ENCODE assay signal across 8 cellular contexts in the genomic region with DNA sequence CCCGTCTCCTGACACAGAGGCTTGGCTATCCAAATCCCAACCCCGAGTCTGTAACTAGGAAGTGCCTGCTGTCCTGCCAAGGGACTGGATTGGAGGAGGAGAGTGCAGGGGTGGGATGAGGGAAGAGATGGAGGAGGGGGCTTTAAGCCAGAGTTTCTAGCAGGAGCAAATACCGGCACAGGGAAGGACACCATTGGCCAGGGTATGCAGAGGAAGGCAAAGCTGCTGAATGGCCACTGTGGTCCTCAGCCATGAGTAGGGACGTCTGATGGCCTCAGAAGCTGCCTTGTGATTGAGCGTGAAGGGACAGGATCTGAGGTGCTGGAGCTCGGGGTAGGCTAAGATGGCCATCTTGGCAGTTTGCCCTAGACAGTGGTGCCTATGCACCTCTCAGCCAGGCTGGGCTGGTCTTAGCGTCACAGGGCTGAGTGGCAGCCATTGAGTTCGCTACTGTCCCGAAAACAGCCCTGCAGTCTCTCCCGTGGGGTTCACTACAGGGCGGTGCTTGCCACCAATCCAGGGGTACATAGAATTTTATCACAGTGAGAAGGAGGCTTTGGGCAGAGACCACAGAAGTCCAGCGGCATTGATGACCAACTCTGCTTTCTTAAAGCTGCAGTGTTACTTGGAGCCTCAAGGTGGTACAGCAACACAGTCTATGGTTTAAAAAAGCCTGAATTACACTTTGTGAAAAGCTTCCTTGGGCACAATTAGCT.
A peak's percentile ranks its signal among the peaks of the same experiment; 100 is the strongest.
DNase-seq lines count a peak whose midpoint lies in the region; TF ChIP-seq lines count a peak whose summit lies in the region.

No MANE protein-coding gene starts in this region.

- H3K27ac ChIP-seq in suprapubic skin, result no peak overlapping the region

- H3K4me1 Mint-ChIP-seq in activated CD4-positive, alpha-beta T cell treated with anti-CD3 and anti-CD28 coated beads, Interleukin-2, amount 10 ng/mL, durations not matched to agents 7 days and 5 days, result peaks cover 31% of the 10 kb centered on the region
- H3K4me1 Mint-ChIP-seq in nephron progenitor cell, result peaks cover 7% of the 10 kb centered on the region

- no peaks in the 10 kb centered on the region for H3K9me3 ChIP-seq in suprapubic skin

- H3K4me1 ChIP-seq in suprapubic skin, result no peaks in the 10 kb centered on the region

- peaks cover 14% of the 10 kb centered on the region for H3K36me3 Mint-ChIP-seq in activated CD4-positive, alpha-beta T cell treated with anti-CD3 and anti-CD28 coated beads, Interleukin-2, amount 10 ng/mL, durations not matched to agents 7 days and 5 days (ENCODE audit: low read depth)
- no peaks in the 10 kb centered on the region for H3K36me3 Mint-ChIP-seq in nephron progenitor cell (ENCODE audit: low read depth)

- peak; percentile 87 for TF ChIP-seq CTCF in choroid plexus epithelial cell (conservative IDR thresholded peaks at IDR 0.05; ENCODE audit: low read depth, low read length)
- TF ChIP-seq CTCF in nephron progenitor cell (IDR thresholded peaks at IDR 0.05), result peak; percentile 39
- no peak for TF ChIP-seq CTCF in suprapubic skin (IDR thresholded peaks at IDR 0.05)

- H3K27me3 Mint-ChIP-seq in activated CD4-positive, alpha-beta T cell treated with anti-CD3 and anti-CD28 coated beads, Interleukin-2, amount 10 ng/mL, durations not matched to agents 7 days and 5 days, result no peaks in the 10 kb centered on the region
- H3K27me3 Mint-ChIP-seq in nephron progenitor cell (ENCODE audit: low read depth, poor library complexity), result peaks cover 10% of the 10 kb centered on the region

- no peak overlapping the region for H3K4me3 ChIP-seq in choroid plexus epithelial cell (ENCODE audit: low read depth, low read length)
- H3K4me3 ChIP-seq in suprapubic skin, result no peak overlapping the region

- no peak for DNase-seq in activated CD4-positive, alpha-beta T cell treated with anti-CD3 and anti-CD28 coated beads, Interleukin-2, amount 10 ng/mL, durations not matched to agents 7 days and 5 days
- no peak for DNase-seq in activated CD4-positive, alpha-beta T cell treated with anti-CD3 and anti-CD28 coated beads for 4 hours
- DNase-seq in HEK293T (ENCODE audit: extremely low spot score) (peak; percentile 47), NOMO-1 treated with dmso at 0.1 percent for 144 hours (lab: John Stamatoyannopoulos, UW; ENCODE audit: unreplicated experiment) (peak; percentile 33), choroid plexus epithelial cell (ENCODE audit: low read depth) (peak; percentile 84), nephron progenitor cell (no peak), mucosa of gallbladder (ENCODE audit: low spot score) (no peak), suprapubic skin (ENCODE audit: low spot score in 2 of 2) (no peak)

- H3K4me3 Mint-ChIP-seq in activated CD4-positive, alpha-beta T cell treated with anti-CD3 and anti-CD28 coated beads, Interleukin-2, amount 10 ng/mL, durations not matched to agents 7 days and 5 days, result no peak overlapping the region
- no peak overlapping the region for H3K4me3 Mint-ChIP-seq in nephron progenitor cell

- H3K27ac Mint-ChIP-seq in activated CD4-positive, alpha-beta T cell treated with anti-CD3 and anti-CD28 coated beads, Interleukin-2, amount 10 ng/mL, durations not matched to agents 7 days and 5 days, result peak overlapping the region; percentile 5
- H3K27ac Mint-ChIP-seq in nephron progenitor cell, result peak overlapping the region; percentile 38

- H3K36me3 ChIP-seq in suprapubic skin, result no peaks in the 10 kb centered on the region

- peaks cover 11% of the 10 kb centered on the region for H3K9me3 Mint-ChIP-seq in activated CD4-positive, alpha-beta T cell treated with anti-CD3 and anti-CD28 coated beads, Interleukin-2, amount 10 ng/mL, durations not matched to agents 7 days and 5 days
- H3K9me3 Mint-ChIP-seq in nephron progenitor cell, result no peaks in the 10 kb centered on the region

- no peak for TF ChIP-seq EP300 in suprapubic skin (IDR thresholded peaks at IDR 0.05)

- H3K27me3 ChIP-seq in suprapubic skin, result no peaks in the 10 kb centered on the region

- 82% methylated on average over 12 of the region's 12 CpGs for WGBS in suprapubic skin

- POLR2A ChIA-PET in activated CD4-positive, alpha-beta T cell treated with anti-CD3 and anti-CD28 coated beads, Interleukin-2, amount 10 ng/mL, durations not matched to agents 7 days and 5 days (lab: Charles Lee), result no interaction called here
- POLR2A ChIA-PET in HEK293T (lab: Yijun Ruan, JAX), result no interaction called here

- CTCF ChIA-PET in activated CD4-positive, alpha-beta T cell treated with anti-CD3 and anti-CD28 coated beads, Interleukin-2, amount 10 ng/mL, durations not matched to agents 7 days and 5 days (lab: Charles Lee), result interaction anchor here (0.6 to 1.1 kb wide), 12 partner anchors 11 to 163 kb away, joined by 3 to 6 read pairs (median 3); no protein-coding TSS in a partner anchor
- CTCF ChIA-PET in HEK293T (lab: Yijun Ruan, JAX), result interaction anchor here (0.6 kb wide), 2 partner anchors 145 to 1538 kb away, joined by 3 read pairs; no protein-coding TSS in a partner anchor

- no peak for TF ChIP-seq POLR2A in suprapubic skin (IDR thresholded peaks at IDR 0.05)

TF ChIP-seq in HEK293T, 16 proteins besides CTCF, POLR2A, EP300 and RAD21:
- TF ChIP-seq BHLHE40 (IDR thresholded peaks at IDR 0.05; ENCODE audit: borderline replicate concordance), result no peak
- TF ChIP-seq ARNT (IDR thresholded peaks at IDR 0.05), result no peak
- TF ChIP-seq ELF4 (IDR thresholded peaks at IDR 0.05), result no peak
- TF ChIP-seq, protein P1, sequence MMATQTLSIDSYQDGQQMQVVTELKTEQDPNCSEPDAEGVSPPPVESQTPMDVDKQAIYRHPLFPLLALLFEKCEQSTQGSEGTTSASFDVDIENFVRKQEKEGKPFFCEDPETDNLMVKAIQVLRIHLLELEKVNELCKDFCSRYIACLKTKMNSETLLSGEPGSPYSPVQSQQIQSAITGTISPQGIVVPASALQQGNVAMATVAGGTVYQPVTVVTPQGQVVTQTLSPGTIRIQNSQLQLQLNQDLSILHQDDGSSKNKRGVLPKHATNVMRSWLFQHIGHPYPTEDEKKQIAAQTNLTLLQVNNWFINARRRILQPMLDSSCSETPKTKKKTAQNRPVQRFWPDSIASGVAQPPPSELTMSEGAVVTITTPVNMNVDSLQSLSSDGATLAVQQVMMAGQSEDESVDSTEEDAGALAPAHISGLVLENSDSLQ (IDR thresholded peaks at IDR 0.05), result no peak
- TF ChIP-seq FOXK2 (IDR thresholded peaks at IDR 0.05), result no peak
- TF ChIP-seq CTBP1 (IDR thresholded peaks at IDR 0.05; ENCODE audit: borderline replicate concordance), result no peak
- TF ChIP-seq SP1 (IDR thresholded peaks at IDR 0.05), result no peak
- TF ChIP-seq HDGF (IDR thresholded peaks at IDR 0.05; ENCODE audit: borderline replicate concordance), result no peak
- TF ChIP-seq FOXA1 (IDR thresholded peaks at IDR 0.05), result no peak

Comparison
In these comparisons a context has a peak if more than half of its experiments do, and no peak if none do; other contexts are left out.
1. DNase-seq: peak in HEK293T (single experiment), NOMO-1 treated with dmso at 0.1 percent for 144 hours (single experiment) and choroid plexus epithelial cell (single experiment); none in activated CD4-positive, alpha-beta T cell treated with anti-CD3 and anti-CD28 coated beads, Interleukin-2, amount 10 ng/mL, durations not matched to agents 7 days and 5 days (single experiment), activated CD4-positive, alpha-beta T cell treated with anti-CD3 and anti-CD28 coated beads for 4 hours (0 of 2), nephron progenitor cell (single experiment), mucosa of gallbladder (single experiment) and suprapubic skin (0 of 2).
2. CTCF ChIP-seq: peak in choroid plexus epithelial cell (single experiment) and nephron progenitor cell (single experiment); none in suprapubic skin (0 of 2).